ENCODE assay signal across 20 cellular contexts in genomic region chrX:124534530-124534929, GRCh38.
DNase-seq lines count a peak whose midpoint lies in the region.
"Had no signal": no experiment of that assay in that cellular context is flagged by ENCODE, and none has a peak within 500 bp of the region (broad histone marks: within the 10 kb centered on the region; RNA-seq: fewer than 3 reads in every experiment).

No MANE protein-coding gene starts in this region.

- no peak overlapping the region for H3K9ac ChIP-seq in NT2/D1 (ENCODE audit: insufficient read length, low read depth)
- H3K9ac ChIP-seq: KMS-11 had no signal

- H3K4me1 ChIP-seq in NT2/D1 (ENCODE audit: insufficient read depth, insufficient read length) (no peaks in the 10 kb centered on the region), iPS DF 6.9 (ENCODE audit: control insufficient read depth, insufficient read depth, low read length) (no peaks in the 10 kb centered on the region)

- no peak overlapping the region for H3K27ac ChIP-seq in iPS DF 6.9 (ENCODE audit: low read length)
- H3K27ac ChIP-seq: 22Rv1, KMS-11, RWPE1 had no signal

- no peak overlapping the region for H3K4me3 ChIP-seq in NT2/D1 (ENCODE audit: insufficient read length, low read depth)
- no peak overlapping the region for H3K4me3 ChIP-seq in iPS DF 6.9 (ENCODE audit: low read length)
- H3K4me3 ChIP-seq: GM12878 had no signal

- DNase-seq in NCI-H1417 (lab: John Stamatoyannopoulos, UW) = peak in 2 of 3 experiments; percentile 18 to 51
- DNase-seq in NCI-H1417 treated with DMSO at 0.1 percent for 48 hours (lab: John Stamatoyannopoulos, UW) = no peak
- DNase-seq in NT2/D1 (ENCODE audit: low read depth, low spot score) = peak; percentile 22
- DNase-seq in iPS DF 6.9 (ENCODE audit: low read depth, low spot score) = peak; percentile 5
- no peak for DNase-seq in NCI-H1105 (lab: John Stamatoyannopoulos, UW)
- DNase-seq in foreskin melanocyte = no peak
- no peak for DNase-seq in NCI-H526 treated with DMSO at 0.1 percent for 48 hours (lab: John Stamatoyannopoulos, UW)
- DNase-seq: CD4-positive, CD25-positive, alpha-beta regulatory T cell; GDM1; GOT3; MM.1S; NCI-H1694; NCI-H2029 treated with DMSO at 0.1 percent for 48 hours; NCI-H69; SHP77; T-cell had no signal

- no peaks in the 10 kb centered on the region for H3K36me3 ChIP-seq in NT2/D1 (ENCODE audit: insufficient read depth, insufficient read length, low read length)
- H3K36me3 ChIP-seq in iPS DF 6.9 (ENCODE audit: control insufficient read depth, insufficient read depth, low read length) = no peaks in the 10 kb centered on the region

- H3K27me3 ChIP-seq in NT2/D1 (ENCODE audit: insufficient read depth, insufficient read length) (no peaks in the 10 kb centered on the region), iPS DF 6.9 (ENCODE audit: control insufficient read depth, insufficient read depth, low read length) (no peaks in the 10 kb centered on the region)

- WGBS in iPS DF 6.9 (ENCODE audit: insufficient coverage, insufficient read length) = no CpG with 5 or more reads among the region's 3 CpGs

- H3K9me3 ChIP-seq in NT2/D1 (ENCODE audit: insufficient read depth, low read length) (no peaks in the 10 kb centered on the region), iPS DF 6.9 (ENCODE audit: control insufficient read depth, insufficient read depth, low read length) (no peaks in the 10 kb centered on the region)

Comparison
In these comparisons a context has a peak if more than half of its experiments do, and no peak if none do; other contexts are left out.
1. DNase-seq: peak in NCI-H1417 (2 of 3), NT2/D1 (single experiment) and iPS DF 6.9 (single experiment); none in NCI-H1417 treated with DMSO at 0.1 percent for 48 hours (single experiment), NCI-H1105 (single experiment), foreskin melanocyte (single experiment) and NCI-H526 treated with DMSO at 0.1 percent for 48 hours (single experiment).